1 cellular context compared by ENCODE assay signal in genomic region chr1:156282479-156283222, GRCh38.
A peak's percentile ranks its signal among the peaks of the same experiment; 100 is the strongest.
TF ChIP-seq lines count a peak whose summit lies in the region.

Gene SMG5, minus strand, starts transcription at chr1:156282825. Its CDS starts 145 bp downstream, at chr1:156282680.

TF ChIP-seq in HepG2, 621 proteins besides CTCF, POLR2A, EP300 and RAD21 (continued from another document and continues in another):
- TF ChIP-seq, protein P1, sequence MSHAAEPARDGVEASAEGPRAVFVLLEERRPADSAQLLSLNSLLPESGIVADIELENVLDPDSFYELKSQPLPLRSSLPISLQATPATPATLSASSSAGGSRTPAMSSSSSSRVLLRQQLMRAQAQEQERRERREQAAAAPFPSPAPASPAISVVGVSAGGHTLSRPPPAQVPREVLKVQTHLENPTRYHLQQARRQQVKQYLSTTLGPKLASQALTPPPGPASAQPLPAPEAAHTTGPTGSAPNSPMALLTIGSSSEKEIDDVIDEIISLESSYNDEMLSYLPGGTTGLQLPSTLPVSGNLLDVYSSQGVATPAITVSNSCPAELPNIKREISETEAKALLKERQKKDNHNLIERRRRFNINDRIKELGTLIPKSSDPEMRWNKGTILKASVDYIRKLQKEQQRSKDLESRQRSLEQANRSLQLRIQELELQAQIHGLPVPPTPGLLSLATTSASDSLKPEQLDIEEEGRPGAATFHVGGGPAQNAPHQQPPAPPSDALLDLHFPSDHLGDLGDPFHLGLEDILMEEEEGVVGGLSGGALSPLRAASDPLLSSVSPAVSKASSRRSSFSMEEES (CRISPR knock-in tag; IDR thresholded peaks at IDR 0.05): peak; percentile 65; the same call in 1 of the 2 replicates
- no peak; the same call in 1 of the 2 replicates for TF ChIP-seq SIX4 (CRISPR knock-in tag; IDR thresholded peaks at IDR 0.05)
- peak; percentile 87 for TF ChIP-seq MIXL1 (CRISPR knock-in tag; IDR thresholded peaks at IDR 0.05)
- no peak for TF ChIP-seq ZNF672 (CRISPR knock-in tag; IDR thresholded peaks at IDR 0.05)
- peak; percentile 63; the same call in 1 of the 2 replicates for TF ChIP-seq GZF1 (CRISPR knock-in tag; IDR thresholded peaks at IDR 0.05)
- TF ChIP-seq, protein P2, sequence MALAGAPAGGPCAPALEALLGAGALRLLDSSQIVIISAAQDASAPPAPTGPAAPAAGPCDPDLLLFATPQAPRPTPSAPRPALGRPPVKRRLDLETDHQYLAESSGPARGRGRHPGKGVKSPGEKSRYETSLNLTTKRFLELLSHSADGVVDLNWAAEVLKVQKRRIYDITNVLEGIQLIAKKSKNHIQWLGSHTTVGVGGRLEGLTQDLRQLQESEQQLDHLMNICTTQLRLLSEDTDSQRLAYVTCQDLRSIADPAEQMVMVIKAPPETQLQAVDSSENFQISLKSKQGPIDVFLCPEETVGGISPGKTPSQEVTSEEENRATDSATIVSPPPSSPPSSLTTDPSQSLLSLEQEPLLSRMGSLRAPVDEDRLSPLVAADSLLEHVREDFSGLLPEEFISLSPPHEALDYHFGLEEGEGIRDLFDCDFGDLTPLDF (CRISPR knock-in tag; IDR thresholded peaks at IDR 0.05): peak; percentile 41
- no peak for TF ChIP-seq NR3C1 (CRISPR knock-in tag; IDR thresholded peaks at IDR 0.05)
- no peak for TF ChIP-seq ZNF766 (CRISPR knock-in tag; IDR thresholded peaks at IDR 0.05; ENCODE audit: borderline replicate concordance)
- peak; percentile 27; the same call in 1 of the 2 replicates for TF ChIP-seq ZBTB26 (CRISPR knock-in tag; IDR thresholded peaks at IDR 0.05; ENCODE audit: borderline replicate concordance)
- TF ChIP-seq ZNF644 (CRISPR knock-in tag; IDR thresholded peaks at IDR 0.05; ENCODE audit: low read depth): 0 out of 2 replicates have a peak, but pooled peaks have one; percentile 25
- peak; percentile 40; the same call in 1 of the 2 replicates for TF ChIP-seq ZNF446 (CRISPR knock-in tag; IDR thresholded peaks at IDR 0.05)
- TF ChIP-seq, protein P3, sequence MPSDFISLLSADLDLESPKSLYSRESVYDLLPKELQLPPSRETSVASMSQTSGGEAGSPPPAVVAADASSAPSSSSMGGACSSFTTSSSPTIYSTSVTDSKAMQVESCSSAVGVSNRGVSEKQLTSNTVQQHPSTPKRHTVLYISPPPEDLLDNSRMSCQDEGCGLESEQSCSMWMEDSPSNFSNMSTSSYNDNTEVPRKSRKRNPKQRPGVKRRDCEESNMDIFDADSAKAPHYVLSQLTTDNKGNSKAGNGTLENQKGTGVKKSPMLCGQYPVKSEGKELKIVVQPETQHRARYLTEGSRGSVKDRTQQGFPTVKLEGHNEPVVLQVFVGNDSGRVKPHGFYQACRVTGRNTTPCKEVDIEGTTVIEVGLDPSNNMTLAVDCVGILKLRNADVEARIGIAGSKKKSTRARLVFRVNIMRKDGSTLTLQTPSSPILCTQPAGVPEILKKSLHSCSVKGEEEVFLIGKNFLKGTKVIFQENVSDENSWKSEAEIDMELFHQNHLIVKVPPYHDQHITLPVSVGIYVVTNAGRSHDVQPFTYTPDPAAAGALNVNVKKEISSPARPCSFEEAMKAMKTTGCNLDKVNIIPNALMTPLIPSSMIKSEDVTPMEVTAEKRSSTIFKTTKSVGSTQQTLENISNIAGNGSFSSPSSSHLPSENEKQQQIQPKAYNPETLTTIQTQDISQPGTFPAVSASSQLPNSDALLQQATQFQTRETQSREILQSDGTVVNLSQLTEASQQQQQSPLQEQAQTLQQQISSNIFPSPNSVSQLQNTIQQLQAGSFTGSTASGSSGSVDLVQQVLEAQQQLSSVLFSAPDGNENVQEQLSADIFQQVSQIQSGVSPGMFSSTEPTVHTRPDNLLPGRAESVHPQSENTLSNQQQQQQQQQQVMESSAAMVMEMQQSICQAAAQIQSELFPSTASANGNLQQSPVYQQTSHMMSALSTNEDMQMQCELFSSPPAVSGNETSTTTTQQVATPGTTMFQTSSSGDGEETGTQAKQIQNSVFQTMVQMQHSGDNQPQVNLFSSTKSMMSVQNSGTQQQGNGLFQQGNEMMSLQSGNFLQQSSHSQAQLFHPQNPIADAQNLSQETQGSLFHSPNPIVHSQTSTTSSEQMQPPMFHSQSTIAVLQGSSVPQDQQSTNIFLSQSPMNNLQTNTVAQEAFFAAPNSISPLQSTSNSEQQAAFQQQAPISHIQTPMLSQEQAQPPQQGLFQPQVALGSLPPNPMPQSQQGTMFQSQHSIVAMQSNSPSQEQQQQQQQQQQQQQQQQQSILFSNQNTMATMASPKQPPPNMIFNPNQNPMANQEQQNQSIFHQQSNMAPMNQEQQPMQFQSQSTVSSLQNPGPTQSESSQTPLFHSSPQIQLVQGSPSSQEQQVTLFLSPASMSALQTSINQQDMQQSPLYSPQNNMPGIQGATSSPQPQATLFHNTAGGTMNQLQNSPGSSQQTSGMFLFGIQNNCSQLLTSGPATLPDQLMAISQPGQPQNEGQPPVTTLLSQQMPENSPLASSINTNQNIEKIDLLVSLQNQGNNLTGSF (CRISPR knock-in tag; IDR thresholded peaks at IDR 0.05): no peak
- peak; percentile 88 for TF ChIP-seq PITX1 (CRISPR knock-in tag; IDR thresholded peaks at IDR 0.05)
- TF ChIP-seq ARID4A (CRISPR knock-in tag; IDR thresholded peaks at IDR 0.05; ENCODE audit: borderline replicate concordance): peak; percentile 93
- TF ChIP-seq ZFY (CRISPR knock-in tag; IDR thresholded peaks at IDR 0.05): peak; percentile 79
- TF ChIP-seq PRDM10 (CRISPR knock-in tag; IDR thresholded peaks at IDR 0.05; ENCODE audit: low read depth): 0 out of 2 replicates have a peak, but pooled peaks have one; percentile 53
- TF ChIP-seq KLF13 (CRISPR knock-in tag; IDR thresholded peaks at IDR 0.05): no peak
- TF ChIP-seq TEAD2 (CRISPR knock-in tag; IDR thresholded peaks at IDR 0.05): no peak
- TF ChIP-seq SIN3A (IDR thresholded peaks at IDR 0.05; ENCODE audit: borderline replicate concordance, low read depth, low read length): peak; percentile 98
- TF ChIP-seq ZNF34 (CRISPR knock-in tag; IDR thresholded peaks at IDR 0.05; ENCODE audit: borderline replicate concordance): 0 out of 2 replicates have a peak, but pooled peaks have one; percentile 77
- TF ChIP-seq PRPF4 (IDR thresholded peaks at IDR 0.05; ENCODE audit: low read depth, low read length, poor library complexity, severe bottlenecking): peak; percentile 90
- peak; percentile 53; the same call in 1 of the 2 replicates for TF ChIP-seq ZNF543 (CRISPR knock-in tag; IDR thresholded peaks at IDR 0.05)
- no peak for TF ChIP-seq DBP (CRISPR knock-in tag; IDR thresholded peaks at IDR 0.05; ENCODE audit: not compliant biosample characterization)
- no peak for TF ChIP-seq JUNB (CRISPR knock-in tag; IDR thresholded peaks at IDR 0.05; ENCODE audit: borderline replicate concordance)
- TF ChIP-seq, protein P4, sequence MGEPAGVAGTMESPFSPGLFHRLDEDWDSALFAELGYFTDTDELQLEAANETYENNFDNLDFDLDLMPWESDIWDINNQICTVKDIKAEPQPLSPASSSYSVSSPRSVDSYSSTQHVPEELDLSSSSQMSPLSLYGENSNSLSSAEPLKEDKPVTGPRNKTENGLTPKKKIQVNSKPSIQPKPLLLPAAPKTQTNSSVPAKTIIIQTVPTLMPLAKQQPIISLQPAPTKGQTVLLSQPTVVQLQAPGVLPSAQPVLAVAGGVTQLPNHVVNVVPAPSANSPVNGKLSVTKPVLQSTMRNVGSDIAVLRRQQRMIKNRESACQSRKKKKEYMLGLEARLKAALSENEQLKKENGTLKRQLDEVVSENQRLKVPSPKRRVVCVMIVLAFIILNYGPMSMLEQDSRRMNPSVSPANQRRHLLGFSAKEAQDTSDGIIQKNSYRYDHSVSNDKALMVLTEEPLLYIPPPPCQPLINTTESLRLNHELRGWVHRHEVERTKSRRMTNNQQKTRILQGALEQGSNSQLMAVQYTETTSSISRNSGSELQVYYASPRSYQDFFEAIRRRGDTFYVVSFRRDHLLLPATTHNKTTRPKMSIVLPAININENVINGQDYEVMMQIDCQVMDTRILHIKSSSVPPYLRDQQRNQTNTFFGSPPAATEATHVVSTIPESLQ (CRISPR knock-in tag; conservative IDR thresholded peaks at IDR 0.05): 0 out of 2 replicates have a peak, but pooled peaks have one; percentile 74
- peak; percentile 86; the same call in 1 of the 2 replicates for TF ChIP-seq ZSCAN31 (CRISPR knock-in tag; IDR thresholded peaks at IDR 0.05; ENCODE audit: low read depth)
- TF ChIP-seq ZEB1 (IDR thresholded peaks at IDR 0.05; ENCODE audit: insufficient replicate concordance, low read depth): peak; percentile 77
- no peak for TF ChIP-seq SNAPC2 (CRISPR knock-in tag; IDR thresholded peaks at IDR 0.05)
- peak; percentile 71 for TF ChIP-seq IKZF4 (CRISPR knock-in tag; IDR thresholded peaks at IDR 0.05; ENCODE audit: borderline replicate concordance, low read depth, not compliant biosample characterization)
- no peak for TF ChIP-seq ZNF251 (CRISPR knock-in tag; IDR thresholded peaks at IDR 0.05)
- no peak; the same call in 1 of the 2 replicates for TF ChIP-seq ZNF724P (CRISPR knock-in tag; IDR thresholded peaks at IDR 0.05; ENCODE audit: borderline replicate concordance)
- TF ChIP-seq ZFP1 (CRISPR knock-in tag; IDR thresholded peaks at IDR 0.05): peak; percentile 81
- no peak for TF ChIP-seq NONO (IDR thresholded peaks at IDR 0.05)
- TF ChIP-seq NONO (CRISPR knock-in tag; conservative IDR thresholded peaks at IDR 0.05): peak; percentile 95
- TF ChIP-seq NFE2 (CRISPR knock-in tag; IDR thresholded peaks at IDR 0.05): no peak
- no peak for TF ChIP-seq STAG1 (CRISPR knock-in tag; IDR thresholded peaks at IDR 0.05)
- peak; percentile 93; the same call in 1 of the 2 replicates for TF ChIP-seq ZKSCAN8 (CRISPR knock-in tag; IDR thresholded peaks at IDR 0.05; ENCODE audit: borderline replicate concordance)
- 0 out of 2 replicates have a peak, but pooled peaks have one; percentile 21 for TF ChIP-seq SP5 (CRISPR knock-in tag; IDR thresholded peaks at IDR 0.05; ENCODE audit: borderline replicate concordance, low read depth)
- TF ChIP-seq SAP130 (CRISPR knock-in tag; IDR thresholded peaks at IDR 0.05; ENCODE audit: low read depth): peak; percentile 97
- no peak; the same call in 1 of the 2 replicates for TF ChIP-seq ZBTB8A (CRISPR knock-in tag; IDR thresholded peaks at IDR 0.05; ENCODE audit: borderline replicate concordance, low read depth)
